20 cellular contexts compared by ENCODE assay signal in genomic region chr3:72725229-72725628, GRCh38.
DNase-seq lines count a peak whose midpoint lies in the region; ATAC-seq and TF ChIP-seq lines count a peak whose summit lies in the region.
"Had no signal": no experiment of that assay in that cellular context is flagged by ENCODE, and none has a peak within 500 bp of the region (broad histone marks: within the 10 kb centered on the region; RNA-seq: fewer than 3 reads in every experiment).

No MANE protein-coding gene starts in this region.

- peak overlapping the region; percentile 31 for H3K27ac Mint-ChIP-seq in neural progenitor cell
- H3K27ac Mint-ChIP-seq: GM23338, HFFc6, IgD-negative memory B cell had no signal

- H3K36me3 ChIP-seq in neural progenitor cell, result no peaks in the 10 kb centered on the region

- peaks cover 4% of the 10 kb centered on the region for H3F3A ChIP-seq in neural progenitor cell (ENCODE audit: low read depth)

- CTCF ChIA-PET in RWPE1 (lab: Yijun Ruan, JAX), result no interaction called here

- peaks cover 10% of the 10 kb centered on the region for H3K27me3 Mint-ChIP-seq in neural progenitor cell (ENCODE audit: insufficient read depth, low read depth)

- TF ChIP-seq CTCF in RWPE1 (conservative IDR thresholded peaks at IDR 0.05; ENCODE audit: low read depth), result no peak
- TF ChIP-seq CTCF in neural progenitor cell (IDR thresholded peaks at IDR 0.05), result no peak

- H3K9ac ChIP-seq in neural progenitor cell, result no peak overlapping the region

- ATAC-seq in HG02588 (IDR thresholded peaks at IDR 0.05; ENCODE audit: unreplicated experiment), result no peak
- ATAC-seq in GM18517 (IDR thresholded peaks at IDR 0.05; ENCODE audit: unreplicated experiment), result no peak
- no peak for ATAC-seq in GM19023 (IDR thresholded peaks at IDR 0.05; ENCODE audit: unreplicated experiment)
- ATAC-seq: A549, GM23338, HepG2 had no signal

- peaks cover 37% of the 10 kb centered on the region for H3K4me1 Mint-ChIP-seq in neural progenitor cell

- POLR2A ChIA-PET in RWPE1 (lab: Yijun Ruan, JAX; ENCODE audit: low non-redundant PET), result no interaction called here

- H3K79me2 ChIP-seq in neural progenitor cell (ENCODE audit: low read depth), result no peaks in the 10 kb centered on the region

- no peaks in the 10 kb centered on the region for H3K9me3 Mint-ChIP-seq in neural progenitor cell
- H3K9me3 Mint-ChIP-seq: CD4-positive, alpha-beta memory T cell; GM23338; HFFc6; IgD-negative memory B cell had no signal

- no peak overlapping the region for H2AFZ ChIP-seq in neural progenitor cell (replicated peaks)
- H2AFZ ChIP-seq: GM23338 had no signal

- peaks cover 11% of the 10 kb centered on the region for H3K4me1 ChIP-seq in neural progenitor cell

- H3K27me3 ChIP-seq in neural progenitor cell, result no peaks in the 10 kb centered on the region

- H3K9me3 ChIP-seq in neural progenitor cell (ENCODE audit: low read depth), result no peaks in the 10 kb centered on the region
- H3K9me3 ChIP-seq: A549 had no signal

- H3K4me3 ChIP-seq in neural progenitor cell, result no peak overlapping the region
- H3K4me3 ChIP-seq: A549, GM23338 had no signal

- no peak overlapping the region for H3K4me2 ChIP-seq in neural progenitor cell
- H3K4me2 ChIP-seq: A549, GM23338 had no signal

- H3K27ac ChIP-seq in RWPE1, result peak overlapping the region; percentile 82
- H3K27ac ChIP-seq in neural progenitor cell, result no peak overlapping the region
- H3K27ac ChIP-seq: 22Rv1, A549, C4-2B had no signal

- no peaks in the 10 kb centered on the region for H4K20me1 ChIP-seq in neural progenitor cell (ENCODE audit: low read depth)

- no peak overlapping the region for H3K4me3 Mint-ChIP-seq in neural progenitor cell
- H3K4me3 Mint-ChIP-seq: CD4-positive, alpha-beta memory T cell; GM23338; HFFc6; IgD-negative memory B cell had no signal

- DNase-seq in NCI-H146 (lab: John Stamatoyannopoulos, UW), result peak; percentile 10
- DNase-seq in NCI-H146 treated with DMSO at 0.1 percent for 48 hours (lab: John Stamatoyannopoulos, UW; ENCODE audit: unreplicated experiment), result no peak
- DNase-seq in RWPE1 (ENCODE audit: low spot score), result no peak
- no peak for DNase-seq in neural progenitor cell (ENCODE audit: low spot score)
- DNase-seq: AML-193; CD4-positive, alpha-beta memory T cell; DMS79 treated with DMSO at 0.1 percent for 48 hours; GF-D8; HCEC 1CT; HFFc6; KBM-7 had no signal

- H3K36me3 Mint-ChIP-seq in neural progenitor cell, result no peaks in the 10 kb centered on the region
- H3K36me3 Mint-ChIP-seq: CD4-positive, alpha-beta memory T cell had no signal
